In the genomic region with DNA sequence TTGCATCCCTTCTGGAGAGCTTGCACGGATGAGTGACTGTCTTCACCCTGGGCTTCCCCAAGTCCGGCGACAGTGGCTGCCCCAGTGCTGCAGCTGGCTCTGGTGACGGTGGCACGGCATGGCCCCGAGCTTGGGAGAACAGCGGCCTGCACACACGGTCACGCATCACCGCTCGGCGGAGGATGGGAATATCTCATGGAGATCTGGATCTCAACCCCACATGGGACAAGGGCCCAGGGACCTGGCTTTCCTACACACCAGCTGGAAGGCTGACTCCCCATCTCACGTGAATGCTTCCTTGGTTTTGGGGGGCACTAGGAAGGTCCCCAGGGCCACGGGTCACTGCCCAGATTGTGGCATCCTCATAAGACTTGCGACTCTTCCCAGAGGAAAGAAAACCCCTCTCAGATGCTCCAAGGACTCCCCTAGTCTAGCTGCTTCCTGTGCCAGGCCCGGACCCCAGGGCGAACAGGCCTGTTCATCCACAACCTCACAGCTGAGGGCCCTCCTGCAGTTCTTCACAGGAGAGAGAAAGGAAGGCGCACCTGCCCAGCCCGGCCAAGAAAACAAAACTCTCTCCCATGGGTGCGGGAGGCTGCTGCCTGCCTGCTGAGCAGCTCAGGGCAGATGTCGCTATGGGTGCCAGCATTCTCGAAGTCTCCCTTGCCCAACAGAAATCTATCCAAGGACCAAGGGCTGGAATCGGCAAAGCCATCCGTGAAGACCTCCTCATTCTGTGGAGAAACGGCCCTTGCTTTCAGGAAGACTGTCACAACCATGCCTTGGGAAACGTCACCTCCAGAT, we compare ENCODE assay signal across 1 cellular context.
TF ChIP-seq lines count a peak whose summit lies in the region.

No MANE protein-coding gene starts in this region.

TF ChIP-seq in SK-N-SH, 30 proteins besides CTCF, POLR2A, EP300 and RAD21 (continued from another document):
- TF ChIP-seq USF1 (IDR thresholded peaks at IDR 0.05; ENCODE audit: borderline replicate concordance, low read depth) (no peak), FOXJ3 (CRISPR knock-in tag; IDR thresholded peaks at IDR 0.05) (no peak), SIN3A (IDR thresholded peaks at IDR 0.05; ENCODE audit: borderline replicate concordance, low read depth, low read length) (no peak), NFIC (IDR thresholded peaks at IDR 0.05; ENCODE audit: borderline replicate concordance) (no peak), IRF3 (IDR thresholded peaks at IDR 0.05; ENCODE audit: low read depth, low read length) (no peak)
